ENCODE assay signal across 8 cellular contexts in the genomic region with DNA sequence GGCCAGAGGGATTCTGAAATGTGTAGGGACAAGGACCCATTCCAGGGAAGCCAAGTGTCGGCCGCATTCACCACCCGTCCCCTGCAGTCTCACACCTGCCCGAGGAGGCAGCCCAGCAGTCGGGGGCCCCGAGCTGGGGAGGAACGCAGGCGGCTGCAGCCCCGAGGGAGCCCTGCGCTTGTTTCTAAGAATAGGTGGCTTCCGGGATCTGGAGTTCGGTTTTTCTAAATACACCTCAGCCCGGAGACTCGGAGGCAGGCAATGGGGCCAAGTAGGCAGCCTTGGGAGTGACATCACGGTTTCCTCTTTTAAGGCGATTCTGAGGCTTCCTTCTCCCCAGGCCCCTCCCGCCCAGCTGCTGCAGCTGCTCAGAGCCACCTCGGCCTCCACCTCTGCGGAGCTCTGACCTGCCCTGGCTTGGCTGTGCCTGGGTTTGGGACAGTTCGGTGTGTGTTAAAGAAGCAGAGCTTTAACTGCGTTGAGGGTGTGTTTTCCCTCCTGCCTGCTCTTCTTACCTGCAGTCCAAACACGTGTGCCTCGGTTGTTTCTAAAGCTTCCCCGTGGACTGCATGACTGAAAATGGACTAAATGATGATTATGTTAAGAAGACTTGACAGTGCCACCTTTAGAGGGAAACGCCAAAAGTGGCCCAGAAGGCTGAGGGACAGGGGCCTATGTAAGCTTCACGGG.
DNase-seq lines count a peak whose midpoint lies in the region; ATAC-seq and TF ChIP-seq lines count a peak whose summit lies in the region.

No MANE protein-coding gene starts in this region.

- peaks cover 42% of the 10 kb centered on the region for H3K27me3 Mint-ChIP-seq in T-helper 17 cell

- H3K4me1 ChIP-seq in HUES48 (ENCODE audit: control insufficient read depth, insufficient read depth, low read length) = peaks cover 29% of the 10 kb centered on the region
- peaks cover 49 to 81% (median 74%) of the 10 kb centered on the region in 4 donors for H3K4me1 ChIP-seq in esophagus muscularis mucosa

- no peak overlapping the region for H3K27ac Mint-ChIP-seq in T-helper 17 cell

- H3K36me3 Mint-ChIP-seq in T-helper 17 cell (ENCODE audit: low read depth) = no peaks in the 10 kb centered on the region

- H3K27me3 ChIP-seq in HUES48 (ENCODE audit: control insufficient read depth, insufficient read depth, low read length) (no peaks in the 10 kb centered on the region), esophagus muscularis mucosa (no peaks in the 10 kb centered on the region), WERI-Rb-1 (ENCODE audit: insufficient read depth, low read depth, severe bottlenecking) (no peaks in the 10 kb centered on the region)

- intact Hi-C loops in esophagus muscularis mucosa (cut with DNase I) (no loop called here), posterior vena cava (cut with DNase I) (no loop called here)

- no peak overlapping the region for H3K4me3 Mint-ChIP-seq in T-helper 17 cell

- peak overlapping the region; percentile 23 for H3K27ac ChIP-seq in HUES48 (ENCODE audit: low read depth, low read length)
- H3K27ac ChIP-seq in esophagus muscularis mucosa (replicated peaks in 1 of 4) = peak overlapping the region; percentile 87 to 95 (median 91)
- no peak overlapping the region for H3K27ac ChIP-seq in WERI-Rb-1

- H3K9me3 ChIP-seq in HUES48 (ENCODE audit: control insufficient read depth, insufficient read depth, low read length) (no peaks in the 10 kb centered on the region), esophagus muscularis mucosa (no peaks in the 10 kb centered on the region), T-helper 17 cell (ENCODE audit: control insufficient read depth, low read length, poor library complexity, severe bottlenecking) (no peaks in the 10 kb centered on the region), WERI-Rb-1 (ENCODE audit: severe bottlenecking) (peaks cover 4% of the 10 kb centered on the region)

- DNase-seq in DMS53 (lab: John Stamatoyannopoulos, UW) (peak; percentile 55), esophagus muscularis mucosa (ENCODE audit: extremely low spot score) (no peak), posterior vena cava (ENCODE audit: low spot score) (peak; percentile 79), T-helper 17 cell (no peak), WERI-Rb-1 (no peak), NCI-H187 treated with DMSO at 0.1 percent for 48 hours (lab: John Stamatoyannopoulos, UW) (no peak)

- no peaks in the 10 kb centered on the region for H3K36me3 ChIP-seq in HUES48 (ENCODE audit: control insufficient read depth, insufficient read depth, low read length)
- peaks cover 0 to 8% (median 3%) of the 10 kb centered on the region in 4 donors for H3K36me3 ChIP-seq in esophagus muscularis mucosa
- H3K36me3 ChIP-seq in WERI-Rb-1 = 0 out of 2 replicates have a peak, but pooled peaks cover 3% of the 10 kb centered on the region

- no peak for TF ChIP-seq POLR2A in esophagus muscularis mucosa (IDR thresholded peaks at IDR 0.05; ENCODE audit: low read depth)

- H3K4me1 Mint-ChIP-seq in T-helper 17 cell = peaks cover 6% of the 10 kb centered on the region

- no peak overlapping the region for H3K9ac ChIP-seq in HUES48 (ENCODE audit: low read depth, low read length)

- no peak overlapping the region; the same call in none of the 2 replicates for H3K4me3 ChIP-seq in HUES48 (ENCODE audit: low read depth, low read length)
- H3K4me3 ChIP-seq in esophagus muscularis mucosa = peak overlapping the region; percentile 24 to 42 (median 33)
- H3K4me3 ChIP-seq in WERI-Rb-1 (ENCODE audit: low read depth, low read length) = no peak overlapping the region

- TF ChIP-seq CTCF in esophagus muscularis mucosa (IDR thresholded peaks at IDR 0.05) (peak in 1 of 3 experiments; percentile 7), WERI-Rb-1 (IDR thresholded peaks at IDR 0.05; ENCODE audit: low read depth, low read length) (no peak)

- WGBS in esophagus muscularis mucosa = 22% methylated on average over 20 of the region's 26 CpGs

- no peak for TF ChIP-seq EP300 in esophagus muscularis mucosa (IDR thresholded peaks at IDR 0.05)

- peak; percentile 94 for ATAC-seq in GM21381 (IDR thresholded peaks at IDR 0.05; ENCODE audit: unreplicated experiment)
- ATAC-seq in T-helper 17 cell = no peak

Comparison
In these comparisons a context has a peak if more than half of its experiments do, and no peak if none do; other contexts are left out.
1. DNase-seq: peak in DMS53 (single experiment) and posterior vena cava (single experiment); none in esophagus muscularis mucosa (single experiment), T-helper 17 cell (0 of 3), WERI-Rb-1 (single experiment) and NCI-H187 treated with DMSO at 0.1 percent for 48 hours (single experiment).
2. H3K4me3 ChIP-seq: peak in esophagus muscularis mucosa (4 of 4); none in HUES48 (single experiment) and WERI-Rb-1 (single experiment).